Comparison of ENCODE assay signal across 22 cellular contexts in genomic region chr5:961002-961710, GRCh38. TPM values are rescaled to one million over a fixed set of nuclear protein-coding genes. Genes with fewer than 3 reads are reported as not detected.
DNase-seq lines count a peak whose midpoint lies in the region; ATAC-seq, FAIRE-seq and TF ChIP-seq lines count a peak whose summit lies in the region.
"Had no signal": no experiment of that assay in that cellular context is flagged by ENCODE, and none has a peak within 500 bp of the region (broad histone marks: within the 10 kb centered on the region; RNA-seq: fewer than 3 reads in every experiment).

No MANE protein-coding gene starts in this region.

- no peaks in the 10 kb centered on the region for H3K36me3 ChIP-seq in left ventricle myocardium inferior
- no peaks in the 10 kb centered on the region for H3K36me3 ChIP-seq in neuronal stem cell (replicated peaks in 1 of 2; ENCODE audit: control insufficient read depth in 2 of 2, insufficient read depth in 2 of 2, low read length in 2 of 2)

- peak overlapping the region; percentile 82 for H3K23ac ChIP-seq in neuronal stem cell (ENCODE audit: low read depth, low read length, poor library complexity)

- peak overlapping the region; percentile 59 for H2BK5ac ChIP-seq in neuronal stem cell (ENCODE audit: low read length)

- no peak overlapping the region for H3K4me3 Mint-ChIP-seq in activated T-helper 2 cell treated with anti-CD3 and anti-CD28 coated beads, Interferon-gamma antibody, Interleukin-2, Interleukin-4, amounts not matched to agents 10 μg/mL and 5 μg/mL and 100 μg/mL, durations not matched to agents 14 hours and 24 hours and 36 hours (ENCODE audit: low read depth)
- H3K4me3 Mint-ChIP-seq: activated T-helper 17 cell treated with anti-CD3 and anti-CD28 coated beads, Interleukin-2, amount 50 U/mL, for 72 hours; B cell; neural crest cell had no signal

- no peak overlapping the region for H3K27ac ChIP-seq in right cardiac atrium (ENCODE audit: low read length)
- H3K27ac ChIP-seq in left ventricle myocardium inferior (replicated peaks), result no peak overlapping the region
- H3K27ac ChIP-seq in neuronal stem cell (replicated peaks; ENCODE audit: low read length), result no peak overlapping the region
- H3K27ac ChIP-seq: dorsolateral prefrontal cortex, epithelial cell of prostate, foreskin keratinocyte, testis had no signal

- H4K91ac ChIP-seq in neuronal stem cell (ENCODE audit: low read depth, low read length, poor library complexity), result no peak overlapping the region

- peaks cover 4% of the 10 kb centered on the region for H3K4me1 ChIP-seq in right cardiac atrium (ENCODE audit: control insufficient read depth, insufficient read depth, low read length)
- H3K4me1 ChIP-seq in left ventricle myocardium inferior, result peaks cover 38% of the 10 kb centered on the region
- H3K4me1 ChIP-seq in neuronal stem cell (ENCODE audit: control insufficient read depth in 2 of 2, insufficient read depth in 1 of 2, low read depth in 1 of 2, low read length in 2 of 2), result peaks cover 9 to 19% of the 10 kb centered on the region in 2 donors
- H3K4me1 ChIP-seq: foreskin keratinocyte had no signal

- H3K27me3 Mint-ChIP-seq in activated T-helper 2 cell treated with anti-CD3 and anti-CD28 coated beads, Interferon-gamma antibody, Interleukin-2, Interleukin-4, amounts not matched to agents 10 μg/mL and 5 μg/mL and 100 μg/mL, durations not matched to agents 14 hours and 24 hours and 36 hours (ENCODE audit: low read depth), result no peaks in the 10 kb centered on the region

- no peak for TF ChIP-seq CTCF in left ventricle myocardium inferior (IDR thresholded peaks at IDR 0.05; ENCODE audit: borderline replicate concordance)

- H3K36me3 Mint-ChIP-seq in activated T-helper 2 cell treated with anti-CD3 and anti-CD28 coated beads, Interferon-gamma antibody, Interleukin-2, Interleukin-4, amounts not matched to agents 10 μg/mL and 5 μg/mL and 100 μg/mL, durations not matched to agents 14 hours and 24 hours and 36 hours (ENCODE audit: low read depth), result peaks cover 5% of the 10 kb centered on the region

- H3K9me3 Mint-ChIP-seq in activated T-helper 2 cell treated with anti-CD3 and anti-CD28 coated beads, Interferon-gamma antibody, Interleukin-2, Interleukin-4, amounts not matched to agents 10 μg/mL and 5 μg/mL and 100 μg/mL, durations not matched to agents 14 hours and 24 hours and 36 hours, result no peaks in the 10 kb centered on the region
- H3K9me3 Mint-ChIP-seq: activated T-helper 17 cell treated with anti-CD3 and anti-CD28 coated beads, Interleukin-2, amount 50 U/mL, for 72 hours; neural crest cell had no signal

- H3K18ac ChIP-seq in neuronal stem cell (ENCODE audit: low read length), result peak overlapping the region; percentile 55

- H2AFZ ChIP-seq in neuronal stem cell (ENCODE audit: low read length), result no peak overlapping the region

- H3K4ac ChIP-seq in neuronal stem cell (ENCODE audit: low read length), result peak overlapping the region; percentile 87

- intact Hi-C loops in right cardiac atrium (cut with DNase I), result no loop called here
- intact Hi-C loops in left ventricle myocardium inferior (cut with micrococcal nuclease), result no loop called here
- intact Hi-C loops in activated T-helper 2 cell treated with anti-CD3 and anti-CD28 coated beads, Interferon-gamma antibody, Interleukin-2, Interleukin-4, amounts not matched to agents 10 μg/mL and 5 μg/mL and 100 μg/mL, durations not matched to agents 14 hours and 24 hours and 36 hours (cut with micrococcal nuclease), result no loop called here

- H3K79me1 ChIP-seq in neuronal stem cell (ENCODE audit: low read depth, low read length), result no peaks in the 10 kb centered on the region

- DNase-seq in right cardiac atrium, result peak in 2 of 3 donors; percentile 57 to 64
- DNase-seq in left ventricle myocardium inferior, result no peak
- DNase-seq in activated T-helper 2 cell treated with anti-CD3 and anti-CD28 coated beads, Interferon-gamma antibody, Interleukin-2, Interleukin-4, amounts not matched to agents 10 μg/mL and 5 μg/mL and 100 μg/mL, durations not matched to agents 14 hours and 24 hours and 36 hours (ENCODE audit: low spot score), result no peak
- DNase-seq in neuronal stem cell (ENCODE audit: low spot score), result no peak
- no peak for DNase-seq in 8988T
- no peak for DNase-seq in AG20443 (ENCODE audit: low spot score)
- no peak for DNase-seq in HTR-8/SVneo (ENCODE audit: insufficient read length, low spot score)
- DNase-seq: foreskin keratinocyte; GOT3; hypothalamus; kidney glomerular epithelial cell; NCI-H1105 treated with DMSO at 0.1 percent for 48 hours; NK-92 treated with Interleukin-12 subunit alpha and Interleukin-12 subunit beta, amount 100 ng/mL, for 24 hours; stimulated activated CD4-positive, alpha-beta T cell treated with anti-CD3 and anti-CD28 coated beads, Interleukin-12 subunit alpha, Interleukin-12 subunit beta, amount 100 ng/mL, for 4 hours; testis had no signal

- no peak overlapping the region for H3K4me2 ChIP-seq in neuronal stem cell (ENCODE audit: insufficient read depth, low read length, poor library complexity, severe bottlenecking)

- H2BK15ac ChIP-seq in neuronal stem cell (ENCODE audit: low read length), result peak overlapping the region; percentile 90

- ATAC-seq in right cardiac atrium, result no peak
- ATAC-seq: activated T-helper 17 cell treated with anti-CD3 and anti-CD28 coated beads, Interleukin-2, amount 50 U/mL, for 72 hours; foreskin keratinocyte had no signal

- H3K9me3 ChIP-seq in right cardiac atrium (ENCODE audit: control insufficient read depth, low read length) (no peaks in the 10 kb centered on the region), left ventricle myocardium inferior (replicated peaks) (no peaks in the 10 kb centered on the region), neuronal stem cell (replicated peaks in 1 of 2; ENCODE audit: control insufficient read depth in 2 of 2, insufficient read depth in 1 of 2, low read depth in 1 of 2, low read length in 2 of 2) (no peaks in the 10 kb centered on the region)
- H3K9me3 ChIP-seq: testis had no signal

- H3K27me3 ChIP-seq in right cardiac atrium (ENCODE audit: control insufficient read depth, insufficient read depth), result no peaks in the 10 kb centered on the region
- H3K27me3 ChIP-seq in left ventricle myocardium inferior (ENCODE audit: low read depth), result peaks cover 58% of the 10 kb centered on the region
- H3K27me3 ChIP-seq in neuronal stem cell (ENCODE audit: control insufficient read depth in 3 of 3, insufficient read depth in 3 of 3, low read depth in 1 of 3, low read length in 3 of 3), result no peaks in the 10 kb centered on the region
- H3K27me3 ChIP-seq: foreskin keratinocyte, testis had no signal

- peak overlapping the region; percentile 47 for H2BK120ac ChIP-seq in neuronal stem cell (ENCODE audit: low read depth, low read length)

- H3K14ac ChIP-seq in neuronal stem cell (ENCODE audit: low read length), result peak overlapping the region; percentile 60

- FAIRE-seq in HTR-8/SVneo (lab: Jason Lieb, UNC), result no peak
- FAIRE-seq: bronchial epithelial cell, TTC549 had no signal

- no peak overlapping the region for H3K9ac ChIP-seq in neuronal stem cell (ENCODE audit: low read depth, low read length, poor library complexity)

- H2BK12ac ChIP-seq in neuronal stem cell (ENCODE audit: low read length), result peak overlapping the region; percentile 63

- no peak overlapping the region for H3K4me3 ChIP-seq in right cardiac atrium (ENCODE audit: low read length)
- no peak overlapping the region for H3K4me3 ChIP-seq in left ventricle myocardium inferior
- no peak overlapping the region for H3K4me3 ChIP-seq in neuronal stem cell (ENCODE audit: low read length in 2 of 2)
- H3K4me3 ChIP-seq: dorsolateral prefrontal cortex, testis had no signal

- peaks cover 65% of the 10 kb centered on the region for H3K4me1 Mint-ChIP-seq in activated T-helper 2 cell treated with anti-CD3 and anti-CD28 coated beads, Interferon-gamma antibody, Interleukin-2, Interleukin-4, amounts not matched to agents 10 μg/mL and 5 μg/mL and 100 μg/mL, durations not matched to agents 14 hours and 24 hours and 36 hours (ENCODE audit: low read depth)

- H2AK5ac ChIP-seq in neuronal stem cell (ENCODE audit: low read depth, low read length), result peak overlapping the region; percentile 64

- peak overlapping the region; percentile 12 for H3K27ac Mint-ChIP-seq in activated T-helper 2 cell treated with anti-CD3 and anti-CD28 coated beads, Interferon-gamma antibody, Interleukin-2, Interleukin-4, amounts not matched to agents 10 μg/mL and 5 μg/mL and 100 μg/mL, durations not matched to agents 14 hours and 24 hours and 36 hours
- H3K27ac Mint-ChIP-seq: activated T-helper 17 cell treated with anti-CD3 and anti-CD28 coated beads, Interleukin-2, amount 50 U/mL, for 72 hours; B cell had no signal

- 65% methylated on average over 27 of the region's 27 CpGs for WGBS in right cardiac atrium
- WGBS in neuronal stem cell (ENCODE audit: extremely low coverage in 2 of 2, insufficient read length in 2 of 2, insufficient replicate concordance in 1 of 2), 2 donors, result no CpG with 5 or more reads among the region's 27 CpGs

- H4K8ac ChIP-seq in neuronal stem cell (ENCODE audit: low read depth, low read length), result no peak overlapping the region

RNA-seq across cellular contexts. Expression of gene NKD2, which starts 47.4 kb away (rescaled TPM):
- total RNA-seq in right cardiac atrium (1 to 10 TPM; 1.9 to 8.6 (median 3.1) TPM), left ventricle myocardium inferior (3.7 TPM)
- 2.6 TPM for polyA plus RNA-seq in right cardiac atrium
- 14.4 TPM in 2 replicates for total RNA-seq in activated T-helper 2 cell treated with anti-CD3 and anti-CD28 coated beads, Interferon-gamma antibody, Interleukin-2, Interleukin-4, amounts not matched to agents 10 μg/mL and 5 μg/mL and 100 μg/mL, durations not matched to agents 14 hours and 24 hours and 36 hours
- polyA plus RNA-seq in neuronal stem cell (2013, experiment 1 of 2), result 11.1 TPM
- polyA plus RNA-seq in neuronal stem cell (2013, experiment 2 of 2), result 11.1 TPM
- polyA plus RNA-seq: foreskin keratinocyte had no signal

Comparison
In these comparisons a context has a peak if more than half of its experiments do, and no peak if none do; other contexts are left out.
1. DNase-seq: peak in right cardiac atrium (2 of 3); none in left ventricle myocardium inferior (single experiment), activated T-helper 2 cell treated with anti-CD3 and anti-CD28 coated beads, Interferon-gamma antibody, Interleukin-2, Interleukin-4, amounts not matched to agents 10 μg/mL and 5 μg/mL and 100 μg/mL, durations not matched to agents 14 hours and 24 hours and 36 hours (single experiment), neuronal stem cell (single experiment), 8988T (single experiment), AG20443 (single experiment) and HTR-8/SVneo (single experiment).